Comparison of ENCODE assay signal across 21 cellular contexts in the genomic region with DNA sequence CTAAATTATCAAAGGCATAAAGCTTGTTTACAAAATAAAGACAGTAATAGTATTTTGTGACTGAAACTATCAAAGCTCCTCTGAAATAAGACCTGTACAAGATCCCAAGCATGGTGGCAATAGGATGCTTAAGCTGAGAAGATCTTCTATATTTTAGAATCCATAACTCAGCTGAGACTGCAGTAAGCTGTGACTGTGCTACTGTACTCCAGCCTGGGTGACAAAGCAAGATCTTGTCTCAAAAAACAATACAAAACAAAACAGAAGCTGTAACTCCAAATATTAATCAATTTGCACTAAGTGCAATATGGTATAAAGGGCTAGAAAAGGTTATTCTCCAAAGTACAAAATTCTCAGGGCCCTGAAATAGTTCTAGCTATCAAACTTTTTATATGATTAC.
"Had no signal": no experiment of that assay in that cellular context is flagged by ENCODE, and none has a peak within 500 bp of the region (broad histone marks: within the 10 kb centered on the region; RNA-seq: fewer than 3 reads in every experiment).

No MANE protein-coding gene starts in this region.

- H3K27ac ChIP-seq: colonic mucosa, pancreas, testis, upper lobe of right lung, uterus had no signal

- FAIRE-seq: endothelial cell of umbilical vein, frontal cortex, kidney, pancreas had no signal

- H3K27ac Mint-ChIP-seq: stimulated activated memory B cell treated with anti-CD40 and anti-IgM and Interleukin-4, amounts not matched to agents 10 μg/mL and 1 μg/mL and 100 μg/mL, for 72 hours had no signal

- DNase-seq: central memory CD4-positive, alpha-beta T cell; colonic mucosa; dermis blood vessel endothelial cell; effector memory CD4-positive, alpha-beta T cell; head of caudate nucleus; kidney; lower lobe of right lung; natural killer cell; pancreas; stimulated activated CD4-positive, alpha-beta T cell treated with anti-CD3 and anti-CD28 coated beads, Interleukin-2, amount 100 ng/mL, for 24 hours; stimulated activated CD4-positive, alpha-beta T cell treated with anti-CD3 and anti-CD28 coated beads, Interleukin-4, amount 100 ng/mL, for 24 hours; stimulated activated naive CD8-positive, alpha-beta T cell treated with anti-CD3 and anti-CD28 coated beads, Interleukin-15, Interleukin-2, amounts not matched to agents 100 U/mL and 50 U/mL, for 24 hours; substantia nigra; testis; transverse colon; upper lobe of right lung; uterus had no signal

- H3K4me1 ChIP-seq: colonic mucosa, pancreas, uterus had no signal

- H3K9me3 Mint-ChIP-seq: natural killer cell; stimulated activated memory B cell treated with anti-CD40 and anti-IgM and Interleukin-4, amounts not matched to agents 10 μg/mL and 1 μg/mL and 100 μg/mL, for 72 hours had no signal

- H3K4me3 ChIP-seq: colonic mucosa, esophagus muscularis mucosa, lower lobe of right lung, pancreas, testis, transverse colon, upper lobe of right lung, uterus had no signal

- H3K9me3 ChIP-seq: colonic mucosa, esophagus muscularis mucosa, lower lobe of right lung, pancreas, testis, transverse colon, upper lobe of right lung, uterus had no signal

- ATAC-seq: natural killer cell; stimulated activated memory B cell treated with anti-CD40 and anti-IgM and Interleukin-4, amounts not matched to agents 10 μg/mL and 1 μg/mL and 100 μg/mL, for 72 hours; stimulated activated naive CD8-positive, alpha-beta T cell treated with anti-CD3 and anti-CD28 coated beads, Interleukin-15, Interleukin-2, amounts not matched to agents 100 U/mL and 50 U/mL, for 24 hours had no signal

- H3K27me3 ChIP-seq: colonic mucosa, esophagus muscularis mucosa, pancreas, testis, transverse colon, upper lobe of right lung, uterus had no signal

- H3K4me3 Mint-ChIP-seq: natural killer cell; stimulated activated memory B cell treated with anti-CD40 and anti-IgM and Interleukin-4, amounts not matched to agents 10 μg/mL and 1 μg/mL and 100 μg/mL, for 72 hours had no signal

- H3K4me1 Mint-ChIP-seq: stimulated activated memory B cell treated with anti-CD40 and anti-IgM and Interleukin-4, amounts not matched to agents 10 μg/mL and 1 μg/mL and 100 μg/mL, for 72 hours had no signal

- H3K36me3 ChIP-seq: colonic mucosa, uterus had no signal
